Comparison of ENCODE assay signal across 8 cellular contexts in genomic region chr10:6014241-6014761, GRCh38. TPM values are rescaled to one million over a fixed set of nuclear protein-coding genes. Genes with fewer than 3 reads are reported as not detected.
DNase-seq lines count a peak whose midpoint lies in the region; ATAC-seq, FAIRE-seq and TF ChIP-seq lines count a peak whose summit lies in the region.

No MANE protein-coding gene starts in this region.

- H3K9me1 ChIP-seq in K562 (ENCODE audit: control insufficient read depth, insufficient read depth, low read length): no peaks in the 10 kb centered on the region

- TF ChIP-seq EP300 in K562 (IDR thresholded peaks at IDR 0.05; ENCODE audit: low read length): no peak

- in situ Hi-C loops in K562 (cut with MboI): no loop called here

- peaks cover 4 to 10% of the 10 kb centered on the region in 2 experiments; a peak in 2 of 5 replicates for H3K27me3 ChIP-seq in K562 (ENCODE audit: control insufficient read depth in 2 of 2, insufficient read depth in 2 of 2, low read length in 2 of 2)

- BruUV-seq in K562 (replicated peaks; lab: Mats Ljungman, UMichigan): no TSS peak

- CTCF ChIA-PET in K562 (lab: Yijun Ruan, JAX; ENCODE audit: low intra/inter-chr PET ratio): interaction anchor here (0.7 to 2.8 kb wide), 4 partner anchors 37 to 1606 kb away, joined by 5 to 13 read pairs (median 6); partner anchors contain the start of gene RBM17

- peak; percentile 91 for FAIRE-seq in K562 (lab: Jason Lieb, UNC)

- intact Hi-C loops in K562 (cut with micrococcal nuclease): loop anchor here (1.0 to 10.0 kb wide), 4 partner anchors 36 to 387 kb away; partner anchors contain the start of gene RBM17

- no peak overlapping the region for H3K27ac ChIP-seq in K562 (ENCODE audit: extremely low read depth, low read depth, low read length)

- H3K4me2 ChIP-seq in K562 (ENCODE audit: insufficient read depth, low read length): no peak overlapping the region

- no peaks in the 10 kb centered on the region for H3K79me2 ChIP-seq in K562 (ENCODE audit: control insufficient read depth, insufficient read depth, low read length)

- TF ChIP-seq POLR2A in K562 (conservative IDR thresholded peaks at IDR 0.05): no peak

- no peak overlapping the region for H3K9ac ChIP-seq in K562 (ENCODE audit: insufficient read depth in 1 of 2, low read depth in 2 of 2, low read length in 2 of 2)

- peak overlapping the region; percentile 11; the same call in 1 of the 2 replicates for H2AFZ ChIP-seq in K562 (ENCODE audit: low read depth, low read length)

- no peaks in the 10 kb centered on the region for H3K9me3 ChIP-seq in K562 (replicated peaks; ENCODE audit: control insufficient read depth, insufficient read depth, low read depth, low read length)

- WGBS in K562 (ENCODE audit: insufficient coverage, low coverage, missing lambda C conversion rate): 34% methylated on average over 6 of the region's 6 CpGs

- peak; percentile 35 to 39 for DNase-seq in activated CD8-positive, alpha-beta memory T cell treated with anti-CD3 and anti-CD28 coated beads for 4 hours (ENCODE audit: low read depth in 2 of 2)
- no peak for DNase-seq in activated CD8-positive, alpha-beta memory T cell treated with anti-CD3 and anti-CD28 coated beads for 24 hours
- DNase-seq in HT-29 (ENCODE audit: low spot score): peak; percentile 74
- DNase-seq in K562 (ENCODE audit: extremely low read depth in 1 of 4, low spot score in 3 of 4): peak; percentile 25 to 68 (median 43)
- DNase-seq in iPS-NIHi7 (ENCODE audit: extremely low spot score): peak; percentile 74
- peak; percentile 17 for DNase-seq in stimulated activated CD8-positive, alpha-beta memory T cell treated with anti-CD3 and anti-CD28 coated beads, Interleukin-12 subunit alpha, Interleukin-12 subunit beta, amount 100 ng/mL, for 4 hours (ENCODE audit: low read depth)
- no peak for DNase-seq in DMS153 treated with DMSO at 0.1 percent for 48 hours (lab: John Stamatoyannopoulos, UW; ENCODE audit: unreplicated experiment)

- peak; percentile 63 to 80 for TF ChIP-seq RAD21 in K562 (CRISPR knock-in tag; conservative IDR thresholded peaks at IDR 0.05 in 1 of 2, IDR thresholded peaks at IDR 0.05 in 1 of 2)

- no peak overlapping the region for H3K4me3 ChIP-seq in K562

- POLR2A ChIA-PET in K562 (lab: Yijun Ruan, JAX): interaction anchor here (1.5 kb wide), 1 partner anchor 9 kb away, joined by 4 read pairs; no protein-coding TSS in a partner anchor

- ATAC-seq in SK-N-SH treated with all-trans-retinoic acid at 6 μM for 48 hours (peak; percentile 89), K562 (peak; percentile 91)

- peak; percentile 74 to 79 (median 78) for TF ChIP-seq CTCF in K562 (IDR thresholded peaks at IDR 0.05 in 2 of 3, conservative IDR thresholded peaks at IDR 0.05 in 1 of 3; ENCODE audit: insufficient read depth in 2 of 3, low read depth in 1 of 3, low read length in 3 of 3)

- no peaks in the 10 kb centered on the region for H3K36me3 ChIP-seq in K562 (ENCODE audit: control insufficient read depth, insufficient read depth, low read length)

- H3K4me1 ChIP-seq in K562 (replicated peaks in 1 of 2; ENCODE audit: control insufficient read depth in 2 of 2, insufficient read depth in 2 of 2, low read length in 2 of 2): peaks cover 0 to 5% of the 10 kb centered on the region in 2 experiments; a peak in 3 of 5 replicates

- no peaks in the 10 kb centered on the region for H4K20me1 ChIP-seq in K562 (replicated peaks; ENCODE audit: control insufficient read depth, insufficient read depth, low read length)

TF ChIP-seq in SK-N-SH treated with all-trans-retinoic acid at 6 μM for 48 hours, 23 proteins besides CTCF, POLR2A, EP300 and RAD21 (continues in another document):
- TF ChIP-seq PATZ1 (CRISPR knock-in tag; IDR thresholded peaks at IDR 0.05; ENCODE audit: borderline replicate concordance): no peak
- TF ChIP-seq ISL1 (CRISPR knock-in tag; IDR thresholded peaks at IDR 0.05): no peak
- no peak for TF ChIP-seq ZNF8 (CRISPR knock-in tag; IDR thresholded peaks at IDR 0.05)
- TF ChIP-seq BACH2 (CRISPR knock-in tag; IDR thresholded peaks at IDR 0.05; ENCODE audit: borderline replicate concordance): no peak
- no peak for TF ChIP-seq SNAI2 (CRISPR knock-in tag; IDR thresholded peaks at IDR 0.05)
- TF ChIP-seq TCF4 (CRISPR knock-in tag; IDR thresholded peaks at IDR 0.05; ENCODE audit: borderline replicate concordance): no peak
- no peak for TF ChIP-seq GLIS3 (CRISPR knock-in tag; IDR thresholded peaks at IDR 0.05)

TF ChIP-seq in K562, 482 proteins besides CTCF, POLR2A, EP300 and RAD21 (continues in another document):
- TF ChIP-seq DEAF1 (CRISPR knock-in tag; IDR thresholded peaks at IDR 0.05): 0 out of 2 replicates have a peak, but pooled peaks have one; percentile 19
- 0 out of 2 replicates have a peak, but pooled peaks have one; percentile 12 for TF ChIP-seq ATF7 (IDR thresholded peaks at IDR 0.05)
- no peak for TF ChIP-seq TCF3 (CRISPR knock-in tag; IDR thresholded peaks at IDR 0.05)
- no peak for TF ChIP-seq HSF4 (CRISPR knock-in tag; IDR thresholded peaks at IDR 0.05; ENCODE audit: borderline replicate concordance)
- TF ChIP-seq NCOA6 (IDR thresholded peaks at IDR 0.05): no peak
- TF ChIP-seq SMC3 (conservative IDR thresholded peaks at IDR 0.05; ENCODE audit: insufficient read depth, low read depth, low read length): peak; percentile 49
- TF ChIP-seq CTCFL (IDR thresholded peaks at IDR 0.05; ENCODE audit: borderline replicate concordance, insufficient read depth, low read depth, low read length, poor library complexity, severe bottlenecking): peak; percentile 63

RNA-seq across cellular contexts. Expression of gene IL15RA, which starts 37.0 kb away (rescaled TPM):
- 12.4 and 14.1 TPM in 2 replicates for total RNA-seq in HT-29 (2014; rRNA removed; shearing (Covaris generic))
- 12.8 and 14.2 TPM in 2 replicates for total RNA-seq in K562 (2011; cell fraction: chromatin; rRNA removed; ENCODE audit: low replicate concordance)
- 16.7 and 17.9 TPM in 2 replicates for total RNA-seq in K562 (2011; cell fraction: nucleolus; rRNA removed)
- 13.9 and 18.0 TPM in 2 replicates for total RNA-seq in K562 (2011; cell fraction: nucleoplasm; rRNA removed)
- 9.8 and 10.1 TPM in 2 replicates for total RNA-seq in K562 (2014; rRNA removed)
- total RNA-seq in K562 (2014; rRNA removed; fragmentation: Illumina TruSeq; extraction: Trizol): 4.0 and 4.5 TPM in 2 replicates
- 4.7 and 5.2 TPM in 2 replicates for total RNA-seq in K562 (2015; rRNA removed; fragmentation: Illumina TruSeq; extraction: Trizol)
- total RNA-seq in K562 (2021): 9.4 and 11.7 TPM in 2 replicates
- 8.0 and 18.3 TPM in 2 replicates for polyA plus RNA-seq in K562 (2011; rRNA removed)
- polyA plus RNA-seq in K562 (2011; cell fraction: cytosol; rRNA removed): 20.1 and 26.7 TPM in 2 replicates
- polyA plus RNA-seq in K562 (2011; cell fraction: nucleus; rRNA removed): 12.0 and 12.3 TPM in 2 replicates
- 5.6 and 11.1 TPM in 2 replicates for polyA plus RNA-seq in K562 (2012)
- polyA plus RNA-seq in K562 (2014; fragmentation: Illumina TruSeq; extraction: Trizol): 10.6 and 11.2 TPM in 2 replicates
- 1 to 10 TPM; 1.2 to 2.0 TPM for polyA plus RNA-seq in K562 (2014; fragmentation: Nextera tagmentation; extraction: Ambion mirVana)
- polyA plus RNA-seq in K562 (2014; rRNA removed): 8.7 and 9.9 TPM in 2 replicates
- polyA minus RNA-seq in K562 (2011; rRNA and poly(A)+ RNA removed): 4.5 and 4.7 TPM in 2 replicates
- polyA minus RNA-seq in K562 (2011; cell fraction: cytosol; rRNA and poly(A)+ RNA removed): 10.1 and 10.2 TPM in 2 replicates
- polyA minus RNA-seq in K562 (2011; cell fraction: nucleus; rRNA and poly(A)+ RNA removed): 2.9 and 3.1 TPM in 2 replicates

RNA-seq across cellular contexts. Expression of gene IL2RA, which starts 47.9 kb away (rescaled TPM):
- total RNA-seq in HT-29 (2014; rRNA removed; shearing (Covaris generic)): not detected in 2 replicates
- not detected in 2 replicates for total RNA-seq in K562 (2011; cell fraction: chromatin; rRNA removed; ENCODE audit: low replicate concordance)
- not detected in 2 replicates for total RNA-seq in K562 (2011; cell fraction: nucleolus; rRNA removed)
- not detected in 2 replicates for total RNA-seq in K562 (2011; cell fraction: nucleoplasm; rRNA removed)
- total RNA-seq in K562 (2014; rRNA removed) (not detected in 2 replicates), K562 (2014; rRNA removed; fragmentation: Illumina TruSeq; extraction: Trizol) (not detected in 2 replicates), K562 (2015; rRNA removed; fragmentation: Illumina TruSeq; extraction: Trizol) (not detected in 2 replicates), K562 (2021) (0.95 and 1.1 TPM in 2 replicates)
- polyA plus RNA-seq in K562 (2011; rRNA removed) (not detected in 2 replicates), K562 (2014; fragmentation: Illumina TruSeq; extraction: Trizol) (not detected in 2 replicates), K562 (2014; fragmentation: Nextera tagmentation; extraction: Ambion mirVana) (not detected), K562 (2014; rRNA removed) (not detected in 2 replicates)
- polyA plus RNA-seq in K562 (2011; cell fraction: cytosol; rRNA removed): not detected in 2 replicates
- polyA plus RNA-seq in K562 (2011; cell fraction: nucleus; rRNA removed): not detected in 2 replicates
- polyA plus RNA-seq in K562 (2012): 0.03 and 0.19 TPM in 2 replicates
- not detected in 2 replicates for polyA minus RNA-seq in K562 (2011; rRNA and poly(A)+ RNA removed)
- not detected in 2 replicates for polyA minus RNA-seq in K562 (2011; cell fraction: cytosol; rRNA and poly(A)+ RNA removed)
- polyA minus RNA-seq in K562 (2011; cell fraction: nucleus; rRNA and poly(A)+ RNA removed): not detected in 2 replicates

Comparison
In these comparisons a context has a peak if more than half of its experiments do, and no peak if none do; other contexts are left out.
1. DNase-seq: peak in activated CD8-positive, alpha-beta memory T cell treated with anti-CD3 and anti-CD28 coated beads for 4 hours (2 of 2), HT-29 (single experiment), K562 (4 of 4), iPS-NIHi7 (single experiment) and stimulated activated CD8-positive, alpha-beta memory T cell treated with anti-CD3 and anti-CD28 coated beads, Interleukin-12 subunit alpha, Interleukin-12 subunit beta, amount 100 ng/mL, for 4 hours (single experiment); none in activated CD8-positive, alpha-beta memory T cell treated with anti-CD3 and anti-CD28 coated beads for 24 hours (single experiment) and DMS153 treated with DMSO at 0.1 percent for 48 hours (single experiment).